8 cellular contexts compared by ENCODE assay signal in genomic region chr19:35248310-35249145, GRCh38. TPM values are rescaled to one million over a fixed set of nuclear protein-coding genes. Genes with fewer than 3 reads are reported as not detected.
DNase-seq lines count a peak whose midpoint lies in the region; ATAC-seq and TF ChIP-seq lines count a peak whose summit lies in the region.

LSR (plus strand) TSS chr19:35249002; CDS start chr19:35249023, 21 bp downstream.

- peak; percentile 64 to 68 for ATAC-seq in natural killer cell treated with Interleukin-12 subunit alpha and Interleukin-12 subunit beta and Interleukin-15 and Interleukin-18, amount 100 ng/mL, for 72 hours

- H3K9me3 ChIP-seq in endocrine pancreas (ENCODE audit: control insufficient read depth, low read length): no peaks in the 10 kb centered on the region
- H3K9me3 ChIP-seq in thymus (ENCODE audit: control insufficient read depth): no peaks in the 10 kb centered on the region

- peaks cover 15 to 17% of the 10 kb centered on the region in 2 donors for H3K4me1 Mint-ChIP-seq in natural killer cell treated with Interleukin-12 subunit alpha and Interleukin-12 subunit beta and Interleukin-15 and Interleukin-18, amount 100 ng/mL, for 72 hours (ENCODE audit: low read depth in 2 of 2)

- peak within 1 kb of the TSS; percentile 92 for H3K9ac ChIP-seq in endocrine pancreas (ENCODE audit: control insufficient read depth, insufficient read depth, low read length)

- no peaks in the 10 kb centered on the region for H3K9me3 Mint-ChIP-seq in natural killer cell treated with Interleukin-12 subunit alpha and Interleukin-12 subunit beta and Interleukin-15 and Interleukin-18, amount 100 ng/mL, for 72 hours

- H3K27me3 Mint-ChIP-seq in natural killer cell treated with Interleukin-12 subunit alpha and Interleukin-12 subunit beta and Interleukin-15 and Interleukin-18, amount 100 ng/mL, for 72 hours: peaks cover 38 to 48% of the 10 kb centered on the region in 2 donors

- peak; percentile 5 for TF ChIP-seq CTCF in GM10266 (IDR thresholded peaks at IDR 0.05; ENCODE audit: control insufficient read depth, insufficient read depth, low read depth, missing control alignments)

- H3K4me1 ChIP-seq in endocrine pancreas (ENCODE audit: control insufficient read depth, insufficient read depth, low read length) (no peaks in the 10 kb centered on the region), thymus (ENCODE audit: control insufficient read depth, insufficient read depth, low read length) (no peaks in the 10 kb centered on the region)

- CTCF ChIA-PET in HEK293T (lab: Yijun Ruan, JAX): no interaction called here

- DNase-seq in GM10266 (ENCODE audit: extremely low spot score) (peak; percentile 94), HEK293T (ENCODE audit: extremely low spot score) (peak; percentile 84), NCI-H187 (lab: John Stamatoyannopoulos, UW) (peak; percentile 92 to 93), substantia nigra (lab: John Stamatoyannopoulos, UW) (no peak)
- DNase-seq in activated CD4-positive, alpha-beta T cell treated with anti-CD3 and anti-CD28 coated beads, Interleukin-2, amount 50 U/mL, for 48 hours: peak; percentile 75 to 81
- DNase-seq in natural killer cell treated with Interleukin-12 subunit alpha and Interleukin-12 subunit beta and Interleukin-15 and Interleukin-18, amount 100 ng/mL, for 72 hours (ENCODE audit: low spot score): no peak

- no peaks in the 10 kb centered on the region for H3K27me3 ChIP-seq in endocrine pancreas (ENCODE audit: control insufficient read depth, insufficient read depth, low read length)
- H3K27me3 ChIP-seq in thymus (ENCODE audit: control insufficient read depth, insufficient read depth): peaks cover 31% of the 10 kb centered on the region

- H3K36me3 Mint-ChIP-seq in natural killer cell treated with Interleukin-12 subunit alpha and Interleukin-12 subunit beta and Interleukin-15 and Interleukin-18, amount 100 ng/mL, for 72 hours: peaks cover 12% of the 10 kb centered on the region

- peak within 1 kb of the TSS; percentile 73 for H3K4me3 Mint-ChIP-seq in natural killer cell treated with Interleukin-12 subunit alpha and Interleukin-12 subunit beta and Interleukin-15 and Interleukin-18, amount 100 ng/mL, for 72 hours

- H3K27ac Mint-ChIP-seq in natural killer cell treated with Interleukin-12 subunit alpha and Interleukin-12 subunit beta and Interleukin-15 and Interleukin-18, amount 100 ng/mL, for 72 hours: peak within 1 kb of the TSS in 1 of 2 donors; percentile 53

- H3K4me3 ChIP-seq in endocrine pancreas (ENCODE audit: control insufficient read depth, insufficient read depth, low read length) (peak within 1 kb of the TSS; percentile 48), thymus (ENCODE audit: low read length) (peak within 1 kb of the TSS; percentile 45)

- H3K36me3 ChIP-seq in endocrine pancreas (ENCODE audit: control insufficient read depth, insufficient read depth, low read length): peaks cover 2% of the 10 kb centered on the region
- no peaks in the 10 kb centered on the region for H3K36me3 ChIP-seq in thymus (ENCODE audit: control insufficient read depth, insufficient read depth)

- WGBS in thymus: under 1% methylated on average over 69 of the region's 69 CpGs

- H3K27ac ChIP-seq in thymus (ENCODE audit: low read depth) (peak within 1 kb of the TSS; percentile 61), substantia nigra (ENCODE audit: low read depth, low read length, poor library complexity, severe bottlenecking) (no peak within 1 kb of the TSS)

- POLR2A ChIA-PET in HEK293T (lab: Yijun Ruan, JAX): interaction anchor here (0.7 kb wide), 1 partner anchor 127 kb away, joined by 3 read pairs; no protein-coding TSS in a partner anchor

TF ChIP-seq in HEK293T, 16 proteins besides CTCF, POLR2A, EP300 and RAD21:
- TF ChIP-seq L3MBTL2 (conservative IDR thresholded peaks at IDR 0.05): no peak
- no peak for TF ChIP-seq TARDBP (IDR thresholded peaks at IDR 0.05)
- peak; percentile 75 for TF ChIP-seq ELF4 (IDR thresholded peaks at IDR 0.05)
- TF ChIP-seq SP1 (IDR thresholded peaks at IDR 0.05): peak; percentile 65
- TF ChIP-seq NFRKB (IDR thresholded peaks at IDR 0.05): peak; percentile 45; the same call in 1 of the 2 replicates
- TF ChIP-seq FOXM1 (IDR thresholded peaks at IDR 0.05; ENCODE audit: borderline replicate concordance): peak; percentile 96
- TF ChIP-seq CTBP1 (IDR thresholded peaks at IDR 0.05; ENCODE audit: borderline replicate concordance): peak; percentile 83
- peak; percentile 78 for TF ChIP-seq BHLHE40 (IDR thresholded peaks at IDR 0.05; ENCODE audit: borderline replicate concordance)
- TF ChIP-seq FOXK2 (IDR thresholded peaks at IDR 0.05): peak; percentile 92

RNA-seq across cellular contexts. Expression of gene LSR, which starts in this region (rescaled TPM):
- 1 to 10 TPM; 1.5 to 2.7 TPM for total RNA-seq in natural killer cell treated with Interleukin-12 subunit alpha and Interleukin-12 subunit beta and Interleukin-15 and Interleukin-18, amount 100 ng/mL, for 72 hours
- 20.1 TPM for polyA plus RNA-seq in thymus

Comparison
In these comparisons a context has a peak if more than half of its experiments do, and no peak if none do; other contexts are left out.
1. DNase-seq: peak in GM10266 (single experiment), HEK293T (single experiment), NCI-H187 (2 of 2) and activated CD4-positive, alpha-beta T cell treated with anti-CD3 and anti-CD28 coated beads, Interleukin-2, amount 50 U/mL, for 48 hours (2 of 2); none in natural killer cell treated with Interleukin-12 subunit alpha and Interleukin-12 subunit beta and Interleukin-15 and Interleukin-18, amount 100 ng/mL, for 72 hours (single experiment) and substantia nigra (0 of 49).